Comparison of ENCODE assay signal across 8 cellular contexts in genomic region chr10:119518176-119518575, GRCh38. TPM values are rescaled to one million over a fixed set of nuclear protein-coding genes. Genes with fewer than 3 reads are reported as not detected.
DNase-seq lines count a peak whose midpoint lies in the region; ATAC-seq, FAIRE-seq and TF ChIP-seq lines count a peak whose summit lies in the region.

No MANE protein-coding gene starts in this region.

- WGBS in thymus: 48% methylated on average over 9 of the region's 9 CpGs
- WGBS in heart left ventricle, 4 donors: 87 to 93% (median 89%) methylated on average over 8 to 9 of the region's 9 CpGs

- ATAC-seq in HG03045 (IDR thresholded peaks at IDR 0.05; ENCODE audit: unreplicated experiment) (peak; percentile 23), heart left ventricle (no peak)

- TF ChIP-seq POLR2A in heart left ventricle (IDR thresholded peaks at IDR 0.05): no peak

- DNase-seq in activated T-cell treated with anti-CD3 and anti-CD28 coated beads, Interleukin-2, amount 50 U/mL, for 24 hours: no peak
- DNase-seq in activated T-cell treated with anti-CD3 and anti-CD28 coated beads, Interleukin-2, amount 50 U/mL, for 48 hours: no peak
- no peak for DNase-seq in activated naive CD8-positive, alpha-beta T cell treated with anti-CD3 and anti-CD28 coated beads for 36 hours
- DNase-seq in NCI-H2107 treated with DMSO at 0.1 percent for 48 hours (lab: John Stamatoyannopoulos, UW; ENCODE audit: unreplicated experiment) (no peak), heart left ventricle (no peak), GM19239 (ENCODE audit: insufficient read length, low spot score) (no peak)

- peak overlapping the region; percentile 65 for H3K4me3 Mint-ChIP-seq in activated T-cell treated with anti-CD3 and anti-CD28 coated beads, Interleukin-2, amount 50 U/mL, for 24 hours
- peak overlapping the region; percentile 56 for H3K4me3 Mint-ChIP-seq in activated naive CD8-positive, alpha-beta T cell treated with anti-CD3 and anti-CD28 coated beads for 36 hours

- H3K9me3 ChIP-seq in thymus (ENCODE audit: control insufficient read depth) (no peaks in the 10 kb centered on the region), heart left ventricle (no peaks in the 10 kb centered on the region)

- peaks cover 39% of the 10 kb centered on the region for H3K36me3 ChIP-seq in thymus (ENCODE audit: control insufficient read depth, insufficient read depth)
- H3K36me3 ChIP-seq in heart left ventricle: peaks cover 0 to 22% (median 0%) of the 10 kb centered on the region in 9 donors

- peak overlapping the region; percentile 96 for H3K27ac Mint-ChIP-seq in activated T-cell treated with anti-CD3 and anti-CD28 coated beads, Interleukin-2, amount 50 U/mL, for 24 hours
- peak overlapping the region; percentile 95 for H3K27ac Mint-ChIP-seq in activated naive CD8-positive, alpha-beta T cell treated with anti-CD3 and anti-CD28 coated beads for 36 hours

- no peak overlapping the region for H3K4me3 ChIP-seq in thymus (ENCODE audit: low read length)
- H3K4me3 ChIP-seq in heart left ventricle: peak overlapping the region in 1 of 12 donors; percentile 20

- H3K4me1 Mint-ChIP-seq in activated T-cell treated with anti-CD3 and anti-CD28 coated beads, Interleukin-2, amount 50 U/mL, for 24 hours (ENCODE audit: low read depth): peaks cover 83% of the 10 kb centered on the region
- H3K4me1 Mint-ChIP-seq in activated naive CD8-positive, alpha-beta T cell treated with anti-CD3 and anti-CD28 coated beads for 36 hours: peaks cover 90% of the 10 kb centered on the region

- H3K9me3 Mint-ChIP-seq in activated T-cell treated with anti-CD3 and anti-CD28 coated beads, Interleukin-2, amount 50 U/mL, for 24 hours: no peaks in the 10 kb centered on the region
- H3K9me3 Mint-ChIP-seq in activated naive CD8-positive, alpha-beta T cell treated with anti-CD3 and anti-CD28 coated beads for 36 hours: no peaks in the 10 kb centered on the region

- peaks cover 93% of the 10 kb centered on the region for H3K36me3 Mint-ChIP-seq in activated T-cell treated with anti-CD3 and anti-CD28 coated beads, Interleukin-2, amount 50 U/mL, for 24 hours (ENCODE audit: low read depth)
- peaks cover 60% of the 10 kb centered on the region for H3K36me3 Mint-ChIP-seq in activated naive CD8-positive, alpha-beta T cell treated with anti-CD3 and anti-CD28 coated beads for 36 hours

- no peak for TF ChIP-seq CTCF in heart left ventricle (IDR thresholded peaks at IDR 0.05)

- no peaks in the 10 kb centered on the region for H3K27me3 Mint-ChIP-seq in activated T-cell treated with anti-CD3 and anti-CD28 coated beads, Interleukin-2, amount 50 U/mL, for 24 hours
- no peaks in the 10 kb centered on the region for H3K27me3 Mint-ChIP-seq in activated naive CD8-positive, alpha-beta T cell treated with anti-CD3 and anti-CD28 coated beads for 36 hours

- intact Hi-C loops in heart left ventricle (cut with DNase I): no loop called here

- H3K27ac ChIP-seq in thymus (ENCODE audit: low read depth) (peak overlapping the region; percentile 92), heart left ventricle (peak overlapping the region in 1 of 12 donors; percentile 87)

- no peak for FAIRE-seq in GM19239 (lab: Jason Lieb, UNC)

- H3K4me1 ChIP-seq in thymus (ENCODE audit: control insufficient read depth, insufficient read depth, low read length): peaks cover 29% of the 10 kb centered on the region
- peaks cover 0 to 45% (median 8%) of the 10 kb centered on the region in 12 donors for H3K4me1 ChIP-seq in heart left ventricle

- no peaks in the 10 kb centered on the region for H3K27me3 ChIP-seq in thymus (ENCODE audit: control insufficient read depth, insufficient read depth)
- H3K27me3 ChIP-seq in heart left ventricle: no peaks in the 10 kb centered on the region

RNA-seq across cellular contexts. Expression of gene RGS10, which starts 24.3 kb away (rescaled TPM):
- 100 to 1,000 TPM; 273 to 294 TPM for total RNA-seq in activated naive CD8-positive, alpha-beta T cell treated with anti-CD3 and anti-CD28 coated beads for 36 hours
- polyA plus RNA-seq in thymus: 304 TPM
- 10 to 100 TPM in 2 of 9 donors, 1 to 10 TPM in 7; 1.6 to 25.2 (median 4.7) TPM for total RNA-seq in heart left ventricle
- polyA plus RNA-seq in heart left ventricle: 1 to 10 TPM; 4.7 to 6.3 TPM

Comparison
In these comparisons a context has a peak if more than half of its experiments do, and no peak if none do; other contexts are left out.
1. RNA of gene RGS10, which starts 24.3 kb away (total RNA-seq): 273 to 294 TPM in activated naive CD8-positive, alpha-beta T cell treated with anti-CD3 and anti-CD28 coated beads for 36 hours; 1.6 to 25.2 TPM in heart left ventricle; every median in the first group is over 10 times any median in the second.